ENCODE assay signal across 8 cellular contexts in the genomic region with DNA sequence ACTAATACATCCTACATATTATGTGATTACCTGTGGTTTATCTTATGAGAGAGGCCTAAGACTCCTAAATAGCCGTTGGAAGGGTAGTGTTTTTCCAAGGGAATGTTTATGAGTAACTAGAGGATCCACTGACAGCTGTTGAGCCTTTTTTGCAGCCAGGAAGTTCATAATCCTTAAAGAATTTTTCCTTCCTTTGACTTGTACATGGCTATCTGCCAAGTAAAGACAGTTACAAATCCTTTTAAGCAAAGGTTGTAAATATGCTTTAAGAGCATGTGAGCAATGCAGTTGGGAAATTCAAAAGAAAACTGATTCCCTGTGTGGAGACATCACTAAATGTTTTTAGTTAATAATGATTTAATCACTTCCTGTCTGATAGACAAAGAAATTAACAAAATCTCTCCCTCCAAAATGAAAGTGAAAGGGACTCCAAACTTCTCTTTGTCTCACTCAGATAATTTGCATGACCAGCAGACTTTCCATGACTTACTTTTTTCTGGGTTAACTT.
DNase-seq lines count a peak whose midpoint lies in the region; ATAC-seq and TF ChIP-seq lines count a peak whose summit lies in the region.

No MANE protein-coding gene starts in this region.

- no peaks in the 10 kb centered on the region for H3K9me3 ChIP-seq in HCT116 (ENCODE audit: control insufficient read depth in 1 of 2, insufficient read depth in 1 of 2, low read depth in 1 of 2, low read length in 2 of 2)

- H3K9me2 ChIP-seq in HCT116 (ENCODE audit: insufficient read depth) = no peaks in the 10 kb centered on the region

- H3K27me3 Mint-ChIP-seq in naive thymus-derived CD8-positive, alpha-beta T cell = no peaks in the 10 kb centered on the region

- ATAC-seq in HCT116 = no peak
- ATAC-seq in omental fat pad (ENCODE audit: low FRiP score) = peak; percentile 92
- ATAC-seq in naive thymus-derived CD8-positive, alpha-beta T cell = no peak

- CTCF ChIA-PET in HCT116 (lab: Charles Lee) = no interaction called here

- no peaks in the 10 kb centered on the region for H3K36me3 Mint-ChIP-seq in naive thymus-derived CD8-positive, alpha-beta T cell

- no peaks in the 10 kb centered on the region for H3K27me3 ChIP-seq in HCT116 (ENCODE audit: insufficient read depth, low read length)

- POLR2A ChIA-PET in HCT116 (lab: Charles Lee) = no interaction called here
- POLR2A ChIA-PET in naive thymus-derived CD8-positive, alpha-beta T cell (lab: Charles Lee) = no interaction called here

- no peaks in the 10 kb centered on the region for H3K36me3 ChIP-seq in HCT116 (ENCODE audit: control insufficient read depth in 1 of 2, insufficient read depth in 2 of 2, low read length in 2 of 2)

- RAD21 ChIA-PET in HCT116 (lab: Charles Lee; ENCODE audit: low non-redundant PET in 1 of 2, low total read pairs in 2 of 2, uncharacterized antibody in 2 of 2, unreplicated experiment in 2 of 2) = no interaction called here

- intact Hi-C loops in HCT116 (cut with micrococcal nuclease) = no loop called here

- peak; percentile 21 for DNase-seq in GM13976 (ENCODE audit: low spot score)
- no peak for DNase-seq in HCT116 (ENCODE audit: low read depth, low spot score)
- peak; percentile 31 for DNase-seq in NCI-H2171 treated with DMSO at 0.1 percent for 48 hours (lab: John Stamatoyannopoulos, UW)
- DNase-seq in dermis blood vessel endothelial cell = peak; percentile 91
- no peak for DNase-seq in omental fat pad (ENCODE audit: low spot score)
- no peak for DNase-seq in naive thymus-derived CD8-positive, alpha-beta T cell
- no peak for DNase-seq in NCI-H1436 (lab: John Stamatoyannopoulos, UW)
- no peak for DNase-seq in NK-92 (lab: John Stamatoyannopoulos, UW; ENCODE audit: unreplicated experiment)

- TF ChIP-seq CTCF in GM13976 (IDR thresholded peaks at IDR 0.05; ENCODE audit: borderline replicate concordance, control extremely low read depth, extremely low read depth, insufficient read depth, missing control alignments) (no peak), HCT116 (IDR thresholded peaks at IDR 0.05 in 2 of 3, conservative IDR thresholded peaks at IDR 0.05 in 1 of 3; ENCODE audit: borderline replicate concordance in 1 of 3, insufficient read depth in 1 of 3, low read depth in 2 of 3, low read length in 2 of 3) (no peak), omental fat pad (IDR thresholded peaks at IDR 0.05) (no peak)

- no peak overlapping the region for H3K9ac ChIP-seq in HCT116 (ENCODE audit: low read length)

- peak overlapping the region in 2 of 10 donors; percentile 6 to 7 for H3K27ac Mint-ChIP-seq in naive thymus-derived CD8-positive, alpha-beta T cell

- H3K4me1 Mint-ChIP-seq in naive thymus-derived CD8-positive, alpha-beta T cell = peaks cover 0 to 12% (median under 1%) of the 10 kb centered on the region in 4 donors

- no peak overlapping the region for H3K27ac ChIP-seq in HCT116 (ENCODE audit: low read depth, low read length)

- H3K4me3 Mint-ChIP-seq in naive thymus-derived CD8-positive, alpha-beta T cell = peak overlapping the region in 5 of 10 donors; percentile 16 to 60 (median 48)

- no peak for TF ChIP-seq RAD21 in HCT116 (IDR thresholded peaks at IDR 0.05; ENCODE audit: low read depth)

- no peaks in the 10 kb centered on the region for H3K9me3 Mint-ChIP-seq in naive thymus-derived CD8-positive, alpha-beta T cell

- peak overlapping the region; percentile 36 for H2AFZ ChIP-seq in HCT116 (ENCODE audit: low read depth, low read length, poor library complexity, severe bottlenecking)

- TF ChIP-seq POLR2A in HCT116 (IDR thresholded peaks at IDR 0.05; ENCODE audit: borderline replicate concordance, extremely low read depth, insufficient read depth, insufficient read length) = no peak

- H3K4me1 ChIP-seq in HCT116 (ENCODE audit: control insufficient read depth in 1 of 2, insufficient read depth in 2 of 2, low read length in 2 of 2) = peaks cover 5 to 7% of the 10 kb centered on the region in 2 experiments; a peak in 3 of 4 replicates

- no TSS peak for BruUV-seq in HCT116 (replicated peaks; lab: Mats Ljungman, UMichigan)

- no peaks in the 10 kb centered on the region for H4K20me1 ChIP-seq in HCT116 (ENCODE audit: insufficient read depth)

- no peaks in the 10 kb centered on the region for H3K79me2 ChIP-seq in HCT116 (ENCODE audit: insufficient read depth, low read length)

- no peak overlapping the region for H3K4me3 ChIP-seq in HCT116 (replicated peaks in 1 of 2; ENCODE audit: low read depth in 1 of 2, low read length in 2 of 2)

- in situ Hi-C loops in GM13976 (cut with MboI; ENCODE audit: low sequenced_read_pairs, unreplicated experiment) = no loop called here

- peak overlapping the region; percentile 34 for H3K4me2 ChIP-seq in HCT116 (ENCODE audit: low read length)

TF ChIP-seq in HCT116, 20 proteins besides CTCF, POLR2A, EP300 and RAD21:
- TF ChIP-seq TCF7L2 (IDR thresholded peaks at IDR 0.05; ENCODE audit: borderline replicate concordance, extremely low read depth, insufficient read depth, insufficient read length) = peak; percentile 53
- no peak for TF ChIP-seq FOSL1 (IDR thresholded peaks at IDR 0.05; ENCODE audit: low read depth)

Comparison
In these comparisons a context has a peak if more than half of its experiments do, and no peak if none do; other contexts are left out.
1. DNase-seq: peak in GM13976 (single experiment), NCI-H2171 treated with DMSO at 0.1 percent for 48 hours (single experiment) and dermis blood vessel endothelial cell (single experiment); none in HCT116 (single experiment), omental fat pad (single experiment), naive thymus-derived CD8-positive, alpha-beta T cell (0 of 10), NCI-H1436 (single experiment) and NK-92 (single experiment).